8 cellular contexts compared by ENCODE assay signal in genomic region chr19:7394728-7395359, GRCh38. TPM values are rescaled to one million over a fixed set of nuclear protein-coding genes. Genes with fewer than 3 reads are reported as not detected.
DNase-seq lines count a peak whose midpoint lies in the region; ATAC-seq and TF ChIP-seq lines count a peak whose summit lies in the region.

No MANE protein-coding gene starts in this region.

- H3K36me3 ChIP-seq in HCT116 (ENCODE audit: control insufficient read depth in 1 of 2, insufficient read depth in 2 of 2, low read length in 2 of 2) (no peaks in the 10 kb centered on the region), SK-N-SH (replicated peaks in 1 of 2; ENCODE audit: control insufficient read depth in 1 of 2, insufficient read depth in 2 of 2, low read length in 1 of 2) (no peaks in the 10 kb centered on the region)

- H3K9ac ChIP-seq in HCT116 (ENCODE audit: low read length) (peak overlapping the region; percentile 84), SK-N-SH (peak overlapping the region; percentile 86)

- peak; percentile 90 for DNase-seq in ELF-1 (ENCODE audit: low read depth, low spot score)
- peak; percentile 69 for DNase-seq in HCT116 (ENCODE audit: low read depth, low spot score)
- peak; percentile 89 for DNase-seq in NAMALWA (ENCODE audit: low spot score)
- DNase-seq in SK-N-SH: peak; percentile 99
- DNase-seq in activated naive CD4-positive, alpha-beta T cell treated with anti-CD3 and anti-CD28 coated beads, Interleukin-2, amount 50 U/mL, for 72 hours (ENCODE audit: low spot score in 2 of 2): peak; percentile 95 to 96
- peak; percentile 27 for DNase-seq in glomerular endothelial cell (ENCODE audit: extremely low read depth, low read depth, low spot score)
- DNase-seq in occipital lobe (lab: John Stamatoyannopoulos, UW): peak; percentile 92
- peak; percentile 95 for DNase-seq in superior temporal gyrus (ENCODE audit: extremely low spot score)

- no peaks in the 10 kb centered on the region for H3K9me3 Mint-ChIP-seq in activated naive CD4-positive, alpha-beta T cell treated with anti-CD3 and anti-CD28 coated beads, Interleukin-2, amount 50 U/mL, for 72 hours

- peaks cover 48 to 76% of the 10 kb centered on the region in 2 experiments for H3K4me1 ChIP-seq in HCT116 (ENCODE audit: control insufficient read depth in 1 of 2, insufficient read depth in 2 of 2, low read length in 2 of 2)
- H3K4me1 ChIP-seq in SK-N-SH (ENCODE audit: control insufficient read depth in 1 of 2, insufficient read depth in 2 of 2, low read depth in 1 of 2, low read length in 1 of 2): peaks cover 6 to 11% of the 10 kb centered on the region in 2 experiments; a peak in 2 of 4 replicates

- H3F3A ChIP-seq in SK-N-SH (replicated peaks; ENCODE audit: insufficient read depth): peaks cover 9% of the 10 kb centered on the region

- H3K9me2 ChIP-seq in HCT116 (ENCODE audit: insufficient read depth) (no peaks in the 10 kb centered on the region), SK-N-SH (no peaks in the 10 kb centered on the region)

- H4K20me1 ChIP-seq in HCT116 (ENCODE audit: insufficient read depth): no peaks in the 10 kb centered on the region
- H4K20me1 ChIP-seq in SK-N-SH (ENCODE audit: insufficient read depth): peaks cover 16% of the 10 kb centered on the region; the same call in 1 of the 2 replicates

- no peak for TF ChIP-seq RAD21 in HCT116 (IDR thresholded peaks at IDR 0.05; ENCODE audit: low read depth)
- no peak for TF ChIP-seq RAD21 in SK-N-SH (IDR thresholded peaks at IDR 0.05; ENCODE audit: low read length)

- H3K79me2 ChIP-seq in HCT116 (ENCODE audit: insufficient read depth, low read length) (peaks cover 43% of the 10 kb centered on the region), SK-N-SH (ENCODE audit: insufficient read depth) (peaks cover 49% of the 10 kb centered on the region)

- no TSS peak for BruUV-seq in HCT116 (replicated peaks; lab: Mats Ljungman, UMichigan)

- no peaks in the 10 kb centered on the region for H3K36me3 Mint-ChIP-seq in activated naive CD4-positive, alpha-beta T cell treated with anti-CD3 and anti-CD28 coated beads, Interleukin-2, amount 50 U/mL, for 72 hours

- ATAC-seq in HCT116: peak; percentile 65
- ATAC-seq in activated naive CD4-positive, alpha-beta T cell treated with anti-CD3 and anti-CD28 coated beads, Interleukin-2, amount 50 U/mL, for 72 hours: peak; percentile 93 to 96

- TF ChIP-seq EP300 in SK-N-SH (IDR thresholded peaks at IDR 0.05; ENCODE audit: borderline replicate concordance in 1 of 2, low read depth in 1 of 2, low read length in 1 of 2): no peak

- no peak for TF ChIP-seq CTCF in HCT116 (IDR thresholded peaks at IDR 0.05 in 2 of 3, conservative IDR thresholded peaks at IDR 0.05 in 1 of 3; ENCODE audit: borderline replicate concordance in 1 of 3, insufficient read depth in 1 of 3, low read depth in 2 of 3, low read length in 2 of 3)
- TF ChIP-seq CTCF in SK-N-SH (IDR thresholded peaks at IDR 0.05): 0 out of 2 replicates have a peak, but pooled peaks have one; percentile 14

- H2AFZ ChIP-seq in HCT116 (ENCODE audit: low read depth, low read length, poor library complexity, severe bottlenecking) (no peak overlapping the region), SK-N-SH (ENCODE audit: low read depth) (peak overlapping the region; percentile 76)

- no peaks in the 10 kb centered on the region for H3K27me3 ChIP-seq in HCT116 (ENCODE audit: insufficient read depth, low read length)
- H3K27me3 ChIP-seq in SK-N-SH (ENCODE audit: insufficient read depth): no peaks in the 10 kb centered on the region

- intact Hi-C loops in HCT116 (cut with micrococcal nuclease): loop anchor here (5.0 kb wide), 1 partner anchor 102 kb away; a partner anchor contains a TSS

- WGBS in SK-N-SH (ENCODE audit: low lambda C conversion rate): 1% methylated on average over 15 of the region's 61 CpGs

- H3K27ac ChIP-seq in HCT116 (ENCODE audit: low read depth, low read length) (peak overlapping the region; percentile 74), SK-N-SH (ENCODE audit: low read depth in 2 of 2, low read length in 1 of 2) (peak overlapping the region; percentile 48 to 54; a peak in 2 of 4 replicates)

- H3K27ac Mint-ChIP-seq in activated naive CD4-positive, alpha-beta T cell treated with anti-CD3 and anti-CD28 coated beads, Interleukin-2, amount 50 U/mL, for 72 hours: peak overlapping the region; percentile 89 to 95

- RAD21 ChIA-PET in HCT116 (lab: Charles Lee; ENCODE audit: low non-redundant PET in 1 of 2, low total read pairs in 2 of 2, uncharacterized antibody in 2 of 2, unreplicated experiment in 2 of 2): interaction anchor here in 1 of 2 experiments (0.6 kb wide), 1 partner anchor 405 kb away, joined by 7 read pairs; no protein-coding TSS in a partner anchor

- POLR2A ChIA-PET in HCT116 (lab: Charles Lee) (no interaction called here), SK-N-SH (lab: Yijun Ruan, JAX) (interaction anchor here (0.6 to 1.0 kb wide), 2 partner anchors 88 to 197 kb away, joined by 3 to 4 read pairs; no protein-coding TSS in a partner anchor)

- H3K4me3 ChIP-seq in HCT116 (replicated peaks in 1 of 2; ENCODE audit: low read depth in 1 of 2, low read length in 2 of 2) (peak overlapping the region; percentile 75 to 84), SK-N-SH (ENCODE audit: low read depth in 2 of 2, low read length in 1 of 2) (peak overlapping the region; percentile 74 to 83)

- H3K4me2 ChIP-seq in HCT116 (ENCODE audit: low read length) (peak overlapping the region; percentile 96), SK-N-SH (peak overlapping the region; percentile 92)

- CTCF ChIA-PET in HCT116 (lab: Charles Lee): interaction anchor here (0.9 kb wide), 1 partner anchor 173 kb away, joined by 3 read pairs; no protein-coding TSS in a partner anchor
- CTCF ChIA-PET in SK-N-SH (lab: Yijun Ruan, JAX): interaction anchor here (0.6 to 2.5 kb wide), 3 partner anchors 12 to 103 kb away, joined by 3 to 8 read pairs (median 3); no protein-coding TSS in a partner anchor

- H3K9me3 ChIP-seq in HCT116 (ENCODE audit: control insufficient read depth in 1 of 2, insufficient read depth in 1 of 2, low read depth in 1 of 2, low read length in 2 of 2) (no peaks in the 10 kb centered on the region), SK-N-SH (no peaks in the 10 kb centered on the region)

- no peak for TF ChIP-seq POLR2A in HCT116 (IDR thresholded peaks at IDR 0.05; ENCODE audit: borderline replicate concordance, extremely low read depth, insufficient read depth, insufficient read length)

TF ChIP-seq in HCT116, 20 proteins besides CTCF, POLR2A, EP300 and RAD21 (continues in another document):
- no peak for TF ChIP-seq EZH2phosphoT487 (IDR thresholded peaks at IDR 0.05; ENCODE audit: borderline replicate concordance)
- peak; percentile 71 for TF ChIP-seq EGR1 (IDR thresholded peaks at IDR 0.05; ENCODE audit: low read depth)
- no peak for TF ChIP-seq ATF3 (IDR thresholded peaks at IDR 0.05)
- TF ChIP-seq SRF (IDR thresholded peaks at IDR 0.05; ENCODE audit: low read depth): no peak

TF ChIP-seq in SK-N-SH, 30 proteins besides CTCF, POLR2A, EP300 and RAD21 (continues in another document):
- TF ChIP-seq NFIC (IDR thresholded peaks at IDR 0.05; ENCODE audit: borderline replicate concordance) (no peak), USF2 (IDR thresholded peaks at IDR 0.05; ENCODE audit: borderline replicate concordance, low read depth, low read length) (no peak), MAX (IDR thresholded peaks at IDR 0.05; ENCODE audit: low read depth) (0 out of 2 replicates have a peak, but pooled peaks have one; percentile 12), TAF1 (IDR thresholded peaks at IDR 0.05; ENCODE audit: borderline replicate concordance, low read depth, low read length) (peak; percentile 69), JUND (IDR thresholded peaks at IDR 0.05) (no peak), GABPA (IDR thresholded peaks at IDR 0.05; ENCODE audit: low read depth) (peak; percentile 87), ELF1 (IDR thresholded peaks at IDR 0.05) (peak; percentile 97), MXI1 (IDR thresholded peaks at IDR 0.05; ENCODE audit: low read depth, low read length) (peak; percentile 61), ZBTB33 (IDR thresholded peaks at IDR 0.05; ENCODE audit: borderline replicate concordance, low read depth) (no peak), FOXM1 (IDR thresholded peaks at IDR 0.05; ENCODE audit: low read depth) (no peak), SIN3A (IDR thresholded peaks at IDR 0.05; ENCODE audit: borderline replicate concordance, low read depth, low read length) (peak; percentile 83)

RNA-seq across cellular contexts. Expression of gene ARHGEF18, which starts 46.1 kb away (rescaled TPM):
- total RNA-seq in HCT116 (2021; ENCODE audit: unreplicated experiment) (32.2 TPM), glomerular endothelial cell (53.2 and 53.3 TPM in 2 replicates), occipital lobe (28.7 TPM)
- 19.9 and 23.9 TPM in 2 replicates for polyA plus RNA-seq in HCT116 (2012)
- 11.3 and 11.7 TPM in 2 replicates for polyA plus RNA-seq in SK-N-SH (2012; rRNA removed)
- polyA plus RNA-seq in SK-N-SH (2012; cell fraction: cytosol; rRNA removed): 4.7 and 7.6 TPM in 2 replicates
- polyA plus RNA-seq in SK-N-SH (2012; cell fraction: nucleus; rRNA removed): 23.3 and 25.8 TPM in 2 replicates
- total RNA-seq in activated naive CD4-positive, alpha-beta T cell treated with anti-CD3 and anti-CD28 coated beads, Interleukin-2, amount 50 U/mL, for 72 hours: 10 to 100 TPM; 30.1 to 36.0 TPM

Comparison
In these comparisons a context has a peak if more than half of its experiments do, and no peak if none do; other contexts are left out.
1. Peak in every context shown above with its lines: DNase-seq, ATAC-seq, H3K4me3 ChIP-seq and H3K27ac ChIP-seq.
2. DNase-seq: peak in every context shown above with its lines; median percentile 99 in SK-N-SH; 96 in activated naive CD4-positive, alpha-beta T cell treated with anti-CD3 and anti-CD28 coated beads, Interleukin-2, amount 50 U/mL, for 72 hours; 95 in superior temporal gyrus; 92 in occipital lobe; 90 in ELF-1; 89 in NAMALWA; 69 in HCT116; 27 in glomerular endothelial cell.